20 cellular contexts compared by ENCODE assay signal in the genomic region with DNA sequence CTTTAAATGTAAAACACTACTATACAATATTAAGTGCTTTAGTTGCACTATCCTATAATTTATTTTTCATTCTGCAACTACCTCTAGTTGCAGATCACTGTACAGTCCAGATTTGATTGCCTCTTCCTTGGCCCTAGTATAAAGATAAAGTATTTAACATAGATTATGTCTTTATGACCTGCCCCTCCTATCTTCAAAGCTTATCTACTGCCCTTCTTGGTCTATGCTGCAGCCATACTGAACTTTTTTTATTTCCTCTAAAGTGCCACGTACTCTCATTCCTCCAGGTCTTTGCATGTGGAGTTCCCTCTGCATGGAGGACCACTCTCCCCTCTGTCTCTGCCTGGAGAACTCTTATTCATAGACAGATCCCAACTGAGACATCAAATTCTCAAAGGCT.
A peak's percentile ranks its signal among the peaks of the same experiment; 100 is the strongest.
DNase-seq lines count a peak whose midpoint lies in the region; ATAC-seq, FAIRE-seq and TF ChIP-seq lines count a peak whose summit lies in the region.
"Had no signal": no experiment of that assay in that cellular context is flagged by ENCODE, and none has a peak within 500 bp of the region (broad histone marks: within the 10 kb centered on the region; RNA-seq: fewer than 3 reads in every experiment).

No MANE protein-coding gene starts in this region.

- no peak overlapping the region for H2AK9ac ChIP-seq in IMR-90 (replicated peaks; ENCODE audit: low read depth, low read length, poor library complexity)

- no peak overlapping the region for H3K14ac ChIP-seq in IMR-90 (replicated peaks; ENCODE audit: low read depth, low read length)

- intact Hi-C loops in IMR-90 (cut with micrococcal nuclease) (no loop called here), colonic mucosa (cut with DNase I) (no loop called here), transverse colon (cut with DNase I; ENCODE audit: low total_unique reads) (no loop called here)

- no peak overlapping the region for H4K8ac ChIP-seq in IMR-90 (ENCODE audit: low read depth in 2 of 2, low read length in 2 of 2)

- in situ Hi-C loops in IMR-90 (cut with MboI; ENCODE audit: low sequenced_read_pairs) = no loop called here
- in situ Hi-C loops in transverse colon (cut with MboI; ENCODE audit: low pct_ligation_motif_present in 1 of 4, low pct_unique_long_range_greater_than_20kb in 1 of 4, low sequenced_read_pairs in 3 of 4) = no loop called here

- no peak overlapping the region for H2AK5ac ChIP-seq in IMR-90 (ENCODE audit: low read depth, low read length)

- H3K9me1 ChIP-seq in IMR-90 (ENCODE audit: insufficient read depth, low read length) = no peaks in the 10 kb centered on the region

- H3K4ac ChIP-seq in IMR-90 (ENCODE audit: low read depth, low read length) = peak overlapping the region; percentile 5; the same call in 1 of the 2 replicates

- H3K9me3 ChIP-seq in IMR-90 (ENCODE audit: control insufficient read depth, insufficient read depth, low read length) (no peaks in the 10 kb centered on the region), colonic mucosa (no peaks in the 10 kb centered on the region), transverse colon (no peaks in the 10 kb centered on the region)
- H3K9me3 ChIP-seq: BLaER1 had no signal

- H3K36me3 Mint-ChIP-seq in nephron (ENCODE audit: low read depth) = no peaks in the 10 kb centered on the region
- H3K36me3 Mint-ChIP-seq: CD14-positive monocyte; CD4-positive, alpha-beta memory T cell had no signal

- peak overlapping the region in 2 of 3 experiments; percentile 12 to 33 for H3K27ac Mint-ChIP-seq in nephron
- H3K27ac Mint-ChIP-seq: CD14-positive monocyte; CD4-positive, alpha-beta memory T cell; GM23338; HFFc6 had no signal

- CTCF ChIA-PET in IMR-90 (lab: Yijun Ruan, JAX) = no interaction called here

- no peak for TF ChIP-seq RAD21 in IMR-90 (IDR thresholded peaks at IDR 0.05; ENCODE audit: low read length)

- H2BK20ac ChIP-seq in IMR-90 (ENCODE audit: low read depth, low read length) = no peak overlapping the region

- H3K27ac ChIP-seq in IMR-90 (ENCODE audit: insufficient read depth, low read length) = no peak overlapping the region
- H3K27ac ChIP-seq in colonic mucosa = peak overlapping the region; percentile 35
- peak overlapping the region; percentile 46 to 70 (median 67) for H3K27ac ChIP-seq in transverse colon
- H3K27ac ChIP-seq: BLaER1 had no signal

- TF ChIP-seq POLR2A in IMR-90 (IDR thresholded peaks at IDR 0.05; ENCODE audit: low read depth, low read length) (no peak), transverse colon (IDR thresholded peaks at IDR 0.05) (no peak)

- H3K4me3 ChIP-seq in IMR-90 (ENCODE audit: insufficient read depth, low read depth, low read length) (no peak overlapping the region), colonic mucosa (no peak overlapping the region), transverse colon (no peak overlapping the region)
- H3K4me3 ChIP-seq: BLaER1, GM23338 had no signal

- H2BK5ac ChIP-seq in IMR-90 (ENCODE audit: low read depth, low read length, poor library complexity, severe bottlenecking) = no peak overlapping the region

- H4K20me1 ChIP-seq in IMR-90 (ENCODE audit: insufficient read depth, low read length) = no peaks in the 10 kb centered on the region; the same call in 1 of the 2 replicates
- H4K20me1 ChIP-seq: BLaER1 had no signal

- POLR2A ChIA-PET in IMR-90 (lab: Charles Lee; ENCODE audit: unreplicated experiment) = no interaction called here

- H4K91ac ChIP-seq in IMR-90 (ENCODE audit: insufficient read depth, low read depth, low read length) = no peak overlapping the region

- H3K9me3 Mint-ChIP-seq in nephron = no peaks in the 10 kb centered on the region
- H3K9me3 Mint-ChIP-seq: CD4-positive, alpha-beta memory T cell; GM23338; HFFc6 had no signal

- no peak overlapping the region for H2BK120ac ChIP-seq in IMR-90 (ENCODE audit: low read depth, low read length)

- no peak overlapping the region for H2BK15ac ChIP-seq in IMR-90 (ENCODE audit: low read depth, low read length)

- no peak overlapping the region for H4K5ac ChIP-seq in IMR-90 (ENCODE audit: low read depth, low read length)

- no peak overlapping the region for H3K4me3 Mint-ChIP-seq in nephron
- H3K4me3 Mint-ChIP-seq: CD14-positive monocyte; CD4-positive, alpha-beta memory T cell; GM23338; HFFc6 had no signal

- ATAC-seq in IMR-90 (ENCODE audit: low read depth) (no peak), HG03571 (IDR thresholded peaks at IDR 0.05; ENCODE audit: unreplicated experiment) (no peak)
- ATAC-seq: GM23338, HCT116, HepG2 had no signal

- H3K23ac ChIP-seq in IMR-90 (ENCODE audit: low read depth, low read length) = no peak overlapping the region

- no TSS peak for BruUV-seq in IMR-90 (replicated peaks; lab: Mats Ljungman, UMichigan)

- no peak overlapping the region for H2AFZ ChIP-seq in IMR-90 (replicated peaks; ENCODE audit: low read length, poor library complexity)
- H2AFZ ChIP-seq: GM23338 had no signal

- H3K36me3 ChIP-seq in IMR-90 (ENCODE audit: control insufficient read depth, insufficient read depth, low read length) = no peaks in the 10 kb centered on the region
- no peaks in the 10 kb centered on the region for H3K36me3 ChIP-seq in colonic mucosa
- no peaks in the 10 kb centered on the region for H3K36me3 ChIP-seq in transverse colon
- H3K36me3 ChIP-seq: BLaER1 had no signal

- H3K9ac ChIP-seq in IMR-90 (ENCODE audit: low read depth, low read length) = no peak overlapping the region
- no peak overlapping the region for H3K9ac ChIP-seq in colonic mucosa (ENCODE audit: low read depth in 2 of 2, low read length in 2 of 2)
- H3K9ac ChIP-seq: BLaER1 had no signal

- dilution Hi-C loops in IMR-90 (cut with HindIII; ENCODE audit: low sequenced_read_pairs, unreplicated experiment) = no loop called here

- FAIRE-seq in GM19239 (lab: Jason Lieb, UNC) (no peak), urothelium cell line (lab: Jason Lieb, UNC) (no peak)
- FAIRE-seq: H54, HepG2 had no signal

- no peak overlapping the region for H3K56ac ChIP-seq in IMR-90 (ENCODE audit: extremely low read depth, insufficient read depth, low read length)

- H3K79me1 ChIP-seq in IMR-90 (ENCODE audit: low read depth in 1 of 2, low read length in 2 of 2) = peaks cover 16 to 25% of the 10 kb centered on the region in 2 experiments; a peak in 3 of 4 replicates

- H3K4me1 ChIP-seq in IMR-90 (ENCODE audit: control insufficient read depth, insufficient read depth, low read length) = peaks cover 2% of the 10 kb centered on the region
- H3K4me1 ChIP-seq in colonic mucosa = no peaks in the 10 kb centered on the region
- H3K4me1 ChIP-seq in transverse colon = peaks cover 0 to 49% (median 30%) of the 10 kb centered on the region in 4 donors
- H3K4me1 ChIP-seq: BLaER1 had no signal

- no peak for TF ChIP-seq EP300 in transverse colon (IDR thresholded peaks at IDR 0.05; ENCODE audit: low read depth)

- H3K27me3 ChIP-seq in IMR-90 (ENCODE audit: control insufficient read depth, insufficient read depth, low read length) (no peaks in the 10 kb centered on the region), colonic mucosa (no peaks in the 10 kb centered on the region), transverse colon (no peaks in the 10 kb centered on the region)
- H3K27me3 ChIP-seq: BLaER1 had no signal

- H3K18ac ChIP-seq in IMR-90 (ENCODE audit: low read depth, low read length) = no peak overlapping the region

- H3K27me3 Mint-ChIP-seq in nephron (ENCODE audit: low read depth) = no peaks in the 10 kb centered on the region
- H3K27me3 Mint-ChIP-seq: CD4-positive, alpha-beta memory T cell had no signal

- WGBS in IMR-90 (ENCODE audit: extremely low coverage in 2 of 2, insufficient read length in 1 of 2), 2 experiments = no CpG with 5 or more reads among the region's 1 CpG
- WGBS in transverse colon (ENCODE audit: low coverage in 1 of 2), 2 donors = 62 to 73% methylated on average over 1 of the region's 1 CpG

- DNase-seq in IMR-90 (no peak), colonic mucosa (no peak), transverse colon (no peak), GM19239 (ENCODE audit: insufficient read length, low spot score) (no peak), urothelium cell line (ENCODE audit: low spot score) (no peak)
- no peak for DNase-seq in activated CD4-positive, alpha-beta T cell treated with anti-CD3 and anti-CD28 coated beads for 1 hour
- DNase-seq: 8988T; Calu3; CD4-positive, alpha-beta memory T cell; DMS79 treated with DMSO at 0.1 percent for 48 hours; GF-D8; HFFc6 had no signal

- H3K4me2 ChIP-seq in IMR-90 (ENCODE audit: low read depth, low read length) = no peak overlapping the region
- H3K4me2 ChIP-seq: BLaER1, GM23338 had no signal

- TF ChIP-seq CTCF in IMR-90 (conservative IDR thresholded peaks at IDR 0.05; ENCODE audit: low read depth, low read length) (no peak), colonic mucosa (IDR thresholded peaks at IDR 0.05) (no peak), nephron (IDR thresholded peaks at IDR 0.05; ENCODE audit: unreplicated experiment in 3 of 3) (no peak), transverse colon (IDR thresholded peaks at IDR 0.05) (no peak)

- H3K4me1 Mint-ChIP-seq in nephron = peaks cover under 1% of the 10 kb centered on the region
- H3K4me1 Mint-ChIP-seq: CD14-positive monocyte; CD4-positive, alpha-beta memory T cell had no signal

TF ChIP-seq in IMR-90, 13 proteins besides CTCF, POLR2A, EP300 and RAD21 (continues in another document):
- TF ChIP-seq BHLHE40 (IDR thresholded peaks at IDR 0.05; ENCODE audit: low read depth, low read length) (no peak), MAZ (IDR thresholded peaks at IDR 0.05; ENCODE audit: borderline replicate concordance, low read depth, low read length) (no peak), MXI1 (IDR thresholded peaks at IDR 0.05; ENCODE audit: borderline replicate concordance, low read depth, low read length) (no peak), SMC3 (IDR thresholded peaks at IDR 0.05; ENCODE audit: low read depth, low read length) (no peak), CEBPB (IDR thresholded peaks at IDR 0.05; ENCODE audit: low read depth, low read length) (no peak)
- TF ChIP-seq, protein P1, sequence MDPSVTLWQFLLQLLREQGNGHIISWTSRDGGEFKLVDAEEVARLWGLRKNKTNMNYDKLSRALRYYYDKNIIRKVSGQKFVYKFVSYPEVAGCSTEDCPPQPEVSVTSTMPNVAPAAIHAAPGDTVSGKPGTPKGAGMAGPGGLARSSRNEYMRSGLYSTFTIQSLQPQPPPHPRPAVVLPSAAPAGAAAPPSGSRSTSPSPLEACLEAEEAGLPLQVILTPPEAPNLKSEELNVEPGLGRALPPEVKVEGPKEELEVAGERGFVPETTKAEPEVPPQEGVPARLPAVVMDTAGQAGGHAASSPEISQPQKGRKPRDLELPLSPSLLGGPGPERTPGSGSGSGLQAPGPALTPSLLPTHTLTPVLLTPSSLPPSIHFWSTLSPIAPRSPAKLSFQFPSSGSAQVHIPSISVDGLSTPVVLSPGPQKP (IDR thresholded peaks at IDR 0.05; ENCODE audit: borderline replicate concordance, low read depth, low read length) = no peak
- TF ChIP-seq, protein P2, sequence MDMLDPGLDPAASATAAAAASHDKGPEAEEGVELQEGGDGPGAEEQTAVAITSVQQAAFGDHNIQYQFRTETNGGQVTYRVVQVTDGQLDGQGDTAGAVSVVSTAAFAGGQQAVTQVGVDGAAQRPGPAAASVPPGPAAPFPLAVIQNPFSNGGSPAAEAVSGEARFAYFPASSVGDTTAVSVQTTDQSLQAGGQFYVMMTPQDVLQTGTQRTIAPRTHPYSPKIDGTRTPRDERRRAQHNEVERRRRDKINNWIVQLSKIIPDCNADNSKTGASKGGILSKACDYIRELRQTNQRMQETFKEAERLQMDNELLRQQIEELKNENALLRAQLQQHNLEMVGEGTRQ (IDR thresholded peaks at IDR 0.05; ENCODE audit: low read depth, low read length) = no peak
